8 cellular contexts compared by ENCODE assay signal in genomic region chr3:49724586-49724985, GRCh38. TPM values are rescaled to one million over a fixed set of nuclear protein-coding genes. Genes with fewer than 3 reads are reported as not detected.
DNase-seq lines count a peak whose midpoint lies in the region; ATAC-seq and TF ChIP-seq lines count a peak whose summit lies in the region.

No MANE protein-coding gene starts in this region.

- no peak for TF ChIP-seq POLR2A in uterus (IDR thresholded peaks at IDR 0.05)

- no peak for TF ChIP-seq CTCF in brain microvascular endothelial cell (IDR thresholded peaks at IDR 0.05; ENCODE audit: low read depth, low read length, missing control alignments)
- no peak for TF ChIP-seq CTCF in lung (IDR thresholded peaks at IDR 0.05; ENCODE audit: control extremely low read depth, extremely low read depth)
- no peak for TF ChIP-seq CTCF in uterus (IDR thresholded peaks at IDR 0.05)

- H4K20me1 ChIP-seq in BLaER1, result peaks cover 35% of the 10 kb centered on the region

- H3K9me3 ChIP-seq in BLaER1 (no peaks in the 10 kb centered on the region), KOPT-K1 (ENCODE audit: insufficient read depth, low read length, poor library complexity, severe bottlenecking) (no peaks in the 10 kb centered on the region), lung (ENCODE audit: control insufficient read depth in 2 of 2, insufficient read depth in 1 of 2, low read length in 1 of 2) (no peaks in the 10 kb centered on the region), uterus (no peaks in the 10 kb centered on the region)

- no peaks in the 10 kb centered on the region for H3K27me3 ChIP-seq in BLaER1
- no peaks in the 10 kb centered on the region for H3K27me3 ChIP-seq in brain microvascular endothelial cell (replicated peaks)
- no peaks in the 10 kb centered on the region for H3K27me3 ChIP-seq in lung (ENCODE audit: control insufficient read depth, insufficient read depth)
- H3K27me3 ChIP-seq in uterus, result no peaks in the 10 kb centered on the region

- H3K4me2 ChIP-seq in BLaER1, result peak overlapping the region; percentile 94

- H3K4me1 ChIP-seq in BLaER1, result peaks cover 23% of the 10 kb centered on the region
- H3K4me1 ChIP-seq in lung (ENCODE audit: control insufficient read depth in 2 of 2, insufficient read depth in 2 of 2, low read length in 2 of 2), result peaks cover 0 to 18% of the 10 kb centered on the region in 2 donors
- H3K4me1 ChIP-seq in uterus, result peaks cover 0 to 12% of the 10 kb centered on the region in 2 donors

- intact Hi-C loops in uterus (cut with DNase I; ENCODE audit: low total_unique reads), result no loop called here

- WGBS in lung, 2 donors, result 25 to 28% methylated on average over 6 of the region's 6 CpGs

- no peak for DNase-seq in brain microvascular endothelial cell
- no peak for DNase-seq in lung (ENCODE audit: low spot score)
- DNase-seq in uterus, result peak; percentile 36 to 46
- no peak for DNase-seq in globus pallidus (ENCODE audit: low spot score)
- DNase-seq in retina, result no peak

- H3K27ac ChIP-seq in BLaER1 (peak overlapping the region; percentile 82), KOPT-K1 (ENCODE audit: low read depth, low read length, poor library complexity, severe bottlenecking) (peak overlapping the region; percentile 79), brain microvascular endothelial cell (peak overlapping the region; percentile 85), lung (ENCODE audit: low read depth in 1 of 2, low read length in 1 of 2) (peak overlapping the region; percentile 58 to 92), uterus (peak overlapping the region; percentile 81 to 91)

- ATAC-seq in lung (ENCODE audit: insufficient read depth, low FRiP score), result no peak
- no peak for ATAC-seq in GM19351 (IDR thresholded peaks at IDR 0.05; ENCODE audit: unreplicated experiment)

- H3K4me3 ChIP-seq in BLaER1 (peak overlapping the region; percentile 87), brain microvascular endothelial cell (ENCODE audit: low read depth, low read length) (peak overlapping the region; percentile 66), lung (peak overlapping the region; percentile 36), uterus (peak overlapping the region; percentile 70 to 96)

- H3K36me3 ChIP-seq in BLaER1 (peaks cover 74% of the 10 kb centered on the region), KOPT-K1 (ENCODE audit: insufficient read depth, low read length) (peaks cover 74% of the 10 kb centered on the region), brain microvascular endothelial cell (replicated peaks) (peaks cover 38% of the 10 kb centered on the region), lung (ENCODE audit: control insufficient read depth in 2 of 2, insufficient read depth in 2 of 2, low read length in 2 of 2) (peaks cover 7 to 39% of the 10 kb centered on the region in 2 donors), uterus (no peaks in the 10 kb centered on the region)

- peak overlapping the region; percentile 91 for H3K9ac ChIP-seq in BLaER1

- in situ Hi-C loops in brain microvascular endothelial cell (cut with HindIII; ENCODE audit: low pct_ligation_motif_present, low sequenced_read_pairs), result no loop called here

RNA-seq across cellular contexts. Expression of gene GMPPB, which starts 0.8 kb away (rescaled TPM):
- total RNA-seq in lung, result 10 to 100 TPM; 10.8 to 81.2 TPM
- 10 to 100 TPM; 27.5 to 64.8 TPM for polyA plus RNA-seq in lung
- 10 to 100 TPM in 3 of 4 donors, 1 to 10 TPM in 1; 7.7 to 44.8 (median 27.1) TPM for total RNA-seq in uterus

RNA-seq across cellular contexts. Expression of gene AMIGO3, which starts 5.1 kb away (rescaled TPM):
- under 1 TPM in 1 of 2 donors, not detected in 1; 0.25 TPM for total RNA-seq in lung
- polyA plus RNA-seq in lung, result under 1 TPM; 0.51 to 0.63 TPM
- total RNA-seq in uterus, result not detected

RNA-seq across cellular contexts. Expression of gene RNF123, which starts 35.2 kb away (rescaled TPM):
- total RNA-seq in lung (10 to 100 TPM; 23.5 to 45.0 TPM), uterus (10 to 100 TPM; 10.9 to 47.3 (median 25.3) TPM)
- 10 to 100 TPM; 22.2 to 22.6 TPM for polyA plus RNA-seq in lung

RNA-seq across cellular contexts. Expression of gene MST1, which starts 35.3 kb away (rescaled TPM):
- total RNA-seq in lung, result 10 to 100 TPM; 13.3 to 21.1 TPM
- 10 to 100 TPM in 1 of 2 donors, 1 to 10 TPM in 1; 8.3 to 27.0 TPM for polyA plus RNA-seq in lung
- 10 to 100 TPM in 2 of 4 donors, 1 to 10 TPM in 1, not detected in 1; 5.1 to 11.5 (median 10.4) TPM for total RNA-seq in uterus

RNA-seq across cellular contexts. Expression of gene APEH, which starts 50.4 kb away (rescaled TPM):
- 100 to 1,000 TPM in 1 of 2 donors, 10 to 100 TPM in 1; 58.4 to 119 TPM for total RNA-seq in lung
- 10 to 100 TPM; 25.2 to 80.0 TPM for polyA plus RNA-seq in lung
- total RNA-seq in uterus, result 10 to 100 TPM; 35.3 to 78.7 (median 61.4) TPM

Comparison
In these comparisons a context has a peak if more than half of its experiments do, and no peak if none do; other contexts are left out.
1. H3K4me3 ChIP-seq: peak in every context shown above with its lines; median percentile 87 in BLaER1; 83 in uterus; 66 in brain microvascular endothelial cell; 36 in lung.
2. DNase-seq: peak in uterus (2 of 2); none in brain microvascular endothelial cell (single experiment), lung (single experiment), globus pallidus (single experiment) and retina (single experiment).
3. Peak in every context shown above with its lines, with median percentiles within 50 percentile points of each other: H3K27ac ChIP-seq.